Comparison of ENCODE assay signal across 7 cellular contexts in the genomic region with DNA sequence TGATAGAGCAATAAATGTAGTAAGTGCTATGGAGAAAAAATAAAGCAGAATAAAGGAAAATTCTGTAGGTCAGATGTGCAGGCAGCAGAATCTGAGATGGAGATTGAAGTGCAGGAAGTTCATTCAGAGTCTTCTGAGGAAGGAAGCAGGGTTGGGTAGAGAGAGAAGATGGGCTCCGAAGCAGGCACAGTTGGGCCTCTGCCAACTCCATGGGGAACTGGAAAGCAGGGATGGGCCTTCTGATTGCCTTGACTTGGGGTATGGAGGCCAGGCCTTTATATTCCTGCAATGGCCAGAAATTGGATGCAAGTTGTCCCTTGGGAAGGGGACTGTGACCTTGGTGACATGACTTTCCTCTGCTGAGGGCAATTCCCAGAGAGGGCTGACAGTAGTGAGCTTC. TPM values are rescaled to one million over a fixed set of nuclear protein-coding genes. Genes with fewer than 3 reads are reported as not detected.
"Had no signal": no experiment of that assay in that cellular context is flagged by ENCODE, and none has a peak within 500 bp of the region (broad histone marks: within the 10 kb centered on the region; RNA-seq: fewer than 3 reads in every experiment).

No MANE protein-coding gene starts in this region.

RNA-seq across cellular contexts. Expression of gene GYPE, which starts 42.6 kb away (rescaled TPM):
- total RNA-seq: dermis microvascular lymphatic vessel endothelial cell, esophagus mucosa, esophagus squamous epithelium, glomerular endothelial cell, left lobe of liver, mammary epithelial cell had no signal
- polyA plus RNA-seq: keratinocyte, mammary epithelial cell had no signal
